1 cellular context compared by ENCODE assay signal in the genomic region with DNA sequence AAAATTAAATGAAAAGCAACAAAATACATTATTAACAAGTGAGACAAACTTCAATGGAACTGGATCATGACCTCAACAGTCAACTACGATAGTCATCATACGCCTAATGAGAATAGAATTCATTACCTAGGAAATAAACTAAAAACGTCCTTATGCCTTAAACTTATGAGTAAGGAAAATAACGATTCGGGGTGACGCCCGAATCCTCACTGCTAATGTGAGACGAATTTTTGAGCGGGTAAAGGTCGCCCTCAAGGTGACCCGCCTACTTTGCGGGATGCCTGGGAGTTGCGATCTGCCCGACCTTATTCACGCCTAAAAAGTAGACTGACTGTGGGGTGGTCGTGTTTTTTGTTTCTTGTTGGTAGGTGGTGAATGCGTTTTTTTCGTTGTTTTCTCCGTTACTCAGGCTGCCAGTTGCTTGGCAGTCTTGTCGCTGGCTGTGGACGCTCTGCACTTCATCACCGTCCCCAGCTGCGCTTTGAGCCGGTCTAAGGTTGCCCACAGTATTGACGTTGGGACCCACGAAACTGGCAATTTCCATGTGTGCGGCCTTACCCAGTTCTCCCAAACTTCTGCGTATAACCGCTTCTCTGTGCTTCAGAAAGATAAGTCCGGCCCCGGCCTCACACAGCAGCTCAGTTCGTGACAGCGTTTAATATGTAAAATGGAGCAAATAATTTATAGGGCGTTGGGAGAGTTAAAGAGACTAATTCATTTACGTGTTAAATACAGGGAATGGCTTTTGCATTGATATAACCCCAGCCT.
TF ChIP-seq lines count a peak whose summit lies in the region.

No MANE protein-coding gene starts in this region.

TF ChIP-seq in K562, 482 proteins besides CTCF, POLR2A, EP300 and RAD21 (continues in another document):
- TF ChIP-seq ZNF23 (CRISPR knock-in tag; IDR thresholded peaks at IDR 0.05) = no peak
- TF ChIP-seq ZKSCAN8 (CRISPR knock-in tag; IDR thresholded peaks at IDR 0.05) = no peak
- TF ChIP-seq ZC3H11A (IDR thresholded peaks at IDR 0.05; ENCODE audit: low read depth, low read length) = no peak; the same call in 1 of the 2 replicates
- TF ChIP-seq DDX20 (tag; IDR thresholded peaks at IDR 0.05; ENCODE audit: low read depth) = no peak
- TF ChIP-seq, protein P1, sequence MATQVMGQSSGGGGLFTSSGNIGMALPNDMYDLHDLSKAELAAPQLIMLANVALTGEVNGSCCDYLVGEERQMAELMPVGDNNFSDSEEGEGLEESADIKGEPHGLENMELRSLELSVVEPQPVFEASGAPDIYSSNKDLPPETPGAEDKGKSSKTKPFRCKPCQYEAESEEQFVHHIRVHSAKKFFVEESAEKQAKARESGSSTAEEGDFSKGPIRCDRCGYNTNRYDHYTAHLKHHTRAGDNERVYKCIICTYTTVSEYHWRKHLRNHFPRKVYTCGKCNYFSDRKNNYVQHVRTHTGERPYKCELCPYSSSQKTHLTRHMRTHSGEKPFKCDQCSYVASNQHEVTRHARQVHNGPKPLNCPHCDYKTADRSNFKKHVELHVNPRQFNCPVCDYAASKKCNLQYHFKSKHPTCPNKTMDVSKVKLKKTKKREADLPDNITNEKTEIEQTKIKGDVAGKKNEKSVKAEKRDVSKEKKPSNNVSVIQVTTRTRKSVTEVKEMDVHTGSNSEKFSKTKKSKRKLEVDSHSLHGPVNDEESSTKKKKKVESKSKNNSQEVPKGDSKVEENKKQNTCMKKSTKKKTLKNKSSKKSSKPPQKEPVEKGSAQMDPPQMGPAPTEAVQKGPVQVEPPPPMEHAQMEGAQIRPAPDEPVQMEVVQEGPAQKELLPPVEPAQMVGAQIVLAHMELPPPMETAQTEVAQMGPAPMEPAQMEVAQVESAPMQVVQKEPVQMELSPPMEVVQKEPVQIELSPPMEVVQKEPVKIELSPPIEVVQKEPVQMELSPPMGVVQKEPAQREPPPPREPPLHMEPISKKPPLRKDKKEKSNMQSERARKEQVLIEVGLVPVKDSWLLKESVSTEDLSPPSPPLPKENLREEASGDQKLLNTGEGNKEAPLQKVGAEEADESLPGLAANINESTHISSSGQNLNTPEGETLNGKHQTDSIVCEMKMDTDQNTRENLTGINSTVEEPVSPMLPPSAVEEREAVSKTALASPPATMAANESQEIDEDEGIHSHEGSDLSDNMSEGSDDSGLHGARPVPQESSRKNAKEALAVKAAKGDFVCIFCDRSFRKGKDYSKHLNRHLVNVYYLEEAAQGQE (CRISPR knock-in tag; IDR thresholded peaks at IDR 0.05; ENCODE audit: low read depth) = 0 out of 2 replicates have a peak, but pooled peaks have one; percentile 26
- TF ChIP-seq, protein P2, sequence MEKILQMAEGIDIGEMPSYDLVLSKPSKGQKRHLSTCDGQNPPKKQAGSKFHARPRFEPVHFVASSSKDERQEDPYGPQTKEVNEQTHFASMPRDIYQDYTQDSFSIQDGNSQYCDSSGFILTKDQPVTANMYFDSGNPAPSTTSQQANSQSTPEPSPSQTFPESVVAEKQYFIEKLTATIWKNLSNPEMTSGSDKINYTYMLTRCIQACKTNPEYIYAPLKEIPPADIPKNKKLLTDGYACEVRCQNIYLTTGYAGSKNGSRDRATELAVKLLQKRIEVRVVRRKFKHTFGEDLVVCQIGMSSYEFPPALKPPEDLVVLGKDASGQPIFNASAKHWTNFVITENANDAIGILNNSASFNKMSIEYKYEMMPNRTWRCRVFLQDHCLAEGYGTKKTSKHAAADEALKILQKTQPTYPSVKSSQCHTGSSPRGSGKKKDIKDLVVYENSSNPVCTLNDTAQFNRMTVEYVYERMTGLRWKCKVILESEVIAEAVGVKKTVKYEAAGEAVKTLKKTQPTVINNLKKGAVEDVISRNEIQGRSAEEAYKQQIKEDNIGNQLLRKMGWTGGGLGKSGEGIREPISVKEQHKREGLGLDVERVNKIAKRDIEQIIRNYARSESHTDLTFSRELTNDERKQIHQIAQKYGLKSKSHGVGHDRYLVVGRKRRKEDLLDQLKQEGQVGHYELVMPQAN (IDR thresholded peaks at IDR 0.05; ENCODE audit: borderline replicate concordance) = peak; percentile 76
- TF ChIP-seq FOXJ3 (CRISPR knock-in tag; IDR thresholded peaks at IDR 0.05) = peak; percentile 72
- TF ChIP-seq, protein P3, sequence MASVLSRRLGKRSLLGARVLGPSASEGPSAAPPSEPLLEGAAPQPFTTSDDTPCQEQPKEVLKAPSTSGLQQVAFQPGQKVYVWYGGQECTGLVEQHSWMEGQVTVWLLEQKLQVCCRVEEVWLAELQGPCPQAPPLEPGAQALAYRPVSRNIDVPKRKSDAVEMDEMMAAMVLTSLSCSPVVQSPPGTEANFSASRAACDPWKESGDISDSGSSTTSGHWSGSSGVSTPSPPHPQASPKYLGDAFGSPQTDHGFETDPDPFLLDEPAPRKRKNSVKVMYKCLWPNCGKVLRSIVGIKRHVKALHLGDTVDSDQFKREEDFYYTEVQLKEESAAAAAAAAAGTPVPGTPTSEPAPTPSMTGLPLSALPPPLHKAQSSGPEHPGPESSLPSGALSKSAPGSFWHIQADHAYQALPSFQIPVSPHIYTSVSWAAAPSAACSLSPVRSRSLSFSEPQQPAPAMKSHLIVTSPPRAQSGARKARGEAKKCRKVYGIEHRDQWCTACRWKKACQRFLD (CRISPR knock-in tag; IDR thresholded peaks at IDR 0.05) = peak; percentile 67; the same call in 1 of the 2 replicates
- TF ChIP-seq, protein P4, sequence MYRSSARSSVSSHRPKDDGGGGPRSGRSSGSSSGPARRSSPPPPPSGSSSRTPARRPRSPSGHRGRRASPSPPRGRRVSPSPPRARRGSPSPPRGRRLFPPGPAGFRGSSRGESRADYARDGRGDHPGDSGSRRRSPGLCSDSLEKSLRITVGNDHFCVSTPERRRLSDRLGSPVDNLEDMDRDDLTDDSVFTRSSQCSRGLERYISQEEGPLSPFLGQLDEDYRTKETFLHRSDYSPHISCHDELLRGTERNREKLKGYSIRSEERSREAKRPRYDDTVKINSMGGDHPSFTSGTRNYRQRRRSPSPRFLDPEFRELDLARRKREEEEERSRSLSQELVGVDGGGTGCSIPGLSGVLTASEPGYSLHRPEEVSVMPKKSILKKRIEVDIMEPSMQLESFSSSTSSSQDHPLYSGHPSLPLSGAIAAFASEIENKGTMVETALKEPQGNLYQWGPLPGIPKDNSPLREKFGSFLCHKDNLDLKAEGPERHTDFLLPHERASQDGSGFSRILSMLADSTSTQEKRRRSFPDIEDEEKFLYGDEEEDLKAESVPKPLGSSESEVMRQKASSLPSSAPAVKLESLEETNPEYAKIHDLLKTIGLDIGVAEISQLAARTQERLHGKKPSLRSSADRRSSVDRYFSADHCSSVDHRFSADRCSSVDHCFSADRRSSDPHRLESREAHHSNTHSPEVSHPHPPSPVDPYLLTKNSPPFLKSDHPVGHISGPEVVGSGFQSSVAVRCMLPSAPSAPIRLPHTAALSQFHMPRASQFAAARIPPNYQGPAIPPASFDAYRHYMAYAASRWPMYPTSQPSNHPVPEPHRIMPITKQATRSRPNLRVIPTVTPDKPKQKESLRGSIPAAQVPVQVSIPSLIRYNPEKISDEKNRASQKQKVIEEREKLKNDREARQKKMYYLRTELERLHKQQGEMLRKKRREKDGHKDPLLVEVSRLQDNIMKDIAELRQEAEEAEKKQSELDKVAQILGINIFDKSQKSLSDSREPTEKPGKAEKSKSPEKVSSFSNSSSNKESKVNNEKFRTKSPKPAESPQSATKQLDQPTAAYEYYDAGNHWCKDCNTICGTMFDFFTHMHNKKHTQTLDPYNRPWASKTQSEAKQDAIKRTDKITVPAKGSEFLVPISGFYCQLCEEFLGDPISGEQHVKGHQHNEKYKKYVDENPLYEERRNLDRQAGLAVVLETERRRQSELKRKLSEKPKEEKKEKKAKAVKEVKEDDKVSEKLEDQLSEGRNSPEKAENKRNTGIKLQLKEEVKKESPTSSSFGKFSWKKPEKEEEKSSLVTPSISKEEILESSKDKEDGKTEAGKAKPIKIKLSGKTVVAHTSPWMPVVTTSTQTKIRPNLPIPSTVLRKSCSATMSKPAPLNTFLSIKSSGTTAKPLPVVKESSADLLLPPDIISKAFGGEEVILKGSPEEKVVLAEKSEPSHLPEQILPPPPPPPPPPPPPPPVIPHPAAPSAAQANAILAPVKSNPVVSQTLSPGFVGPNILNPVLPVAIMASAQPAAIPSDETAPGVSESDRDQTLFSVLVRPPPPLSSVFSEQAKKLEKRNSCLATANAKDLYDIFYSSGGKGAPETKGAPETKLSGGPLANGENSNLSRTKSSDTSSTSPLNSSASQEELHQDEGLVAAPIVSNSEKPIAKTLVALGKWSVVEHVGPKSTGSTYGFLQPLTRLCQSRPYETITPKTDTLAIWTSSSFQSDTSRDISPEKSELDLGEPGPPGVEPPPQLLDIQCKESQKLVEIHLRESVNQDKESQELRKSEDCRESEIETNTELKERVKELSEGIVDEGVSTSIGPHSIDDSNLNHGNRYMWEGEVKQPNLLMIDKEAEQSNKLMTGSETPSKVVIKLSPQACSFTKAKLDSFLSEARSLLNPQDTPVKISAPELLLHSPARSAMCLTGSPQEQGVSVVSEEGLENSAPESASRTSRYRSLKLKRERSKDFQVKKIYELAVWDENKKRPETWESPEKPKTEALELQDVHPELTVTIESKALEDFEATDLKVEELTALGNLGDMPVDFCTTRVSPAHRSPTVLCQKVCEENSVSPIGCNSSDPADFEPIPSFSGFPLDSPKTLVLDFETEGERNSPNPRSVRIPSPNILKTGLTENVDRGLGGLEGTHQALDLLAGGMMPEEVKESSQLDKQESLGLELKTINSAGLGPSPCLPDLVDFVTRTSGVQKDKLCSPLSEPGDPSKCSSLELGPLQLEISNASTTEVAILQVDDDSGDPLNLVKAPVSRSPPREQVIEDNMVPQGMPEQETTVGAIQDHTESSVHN (IDR thresholded peaks at IDR 0.05; ENCODE audit: borderline replicate concordance in 1 of 2, low read depth in 1 of 2) = peak in 1 of 2 experiments; percentile 97; a peak in 2 of 4 replicates
- no peak for TF ChIP-seq NFYB (IDR thresholded peaks at IDR 0.05; ENCODE audit: extremely low read depth, insufficient read length)
- TF ChIP-seq XRCC4 (IDR thresholded peaks at IDR 0.05; ENCODE audit: extremely low read depth, insufficient read depth, insufficient read length) = no peak
- peak; percentile 98 for TF ChIP-seq ILF3 (IDR thresholded peaks at IDR 0.05; ENCODE audit: borderline replicate concordance)
- TF ChIP-seq TFAM (CRISPR knock-in tag; conservative IDR thresholded peaks at IDR 0.05) = no peak
- TF ChIP-seq, protein P5, sequence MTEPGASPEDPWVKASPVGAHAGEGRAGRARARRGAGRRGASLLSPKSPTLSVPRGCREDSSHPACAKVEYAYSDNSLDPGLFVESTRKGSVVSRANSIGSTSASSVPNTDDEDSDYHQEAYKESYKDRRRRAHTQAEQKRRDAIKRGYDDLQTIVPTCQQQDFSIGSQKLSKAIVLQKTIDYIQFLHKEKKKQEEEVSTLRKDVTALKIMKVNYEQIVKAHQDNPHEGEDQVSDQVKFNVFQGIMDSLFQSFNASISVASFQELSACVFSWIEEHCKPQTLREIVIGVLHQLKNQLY (CRISPR knock-in tag; conservative IDR thresholded peaks at IDR 0.05) = peak; percentile 87 to 97; a peak in 3 of 4 replicates
- TF ChIP-seq, protein P6, sequence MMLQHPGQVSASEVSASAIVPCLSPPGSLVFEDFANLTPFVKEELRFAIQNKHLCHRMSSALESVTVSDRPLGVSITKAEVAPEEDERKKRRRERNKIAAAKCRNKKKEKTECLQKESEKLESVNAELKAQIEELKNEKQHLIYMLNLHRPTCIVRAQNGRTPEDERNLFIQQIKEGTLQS (IDR thresholded peaks at IDR 0.05) = peak; percentile 41; the same call in 1 of the 2 replicates
- TF ChIP-seq, protein P6 (CRISPR knock-in tag; conservative IDR thresholded peaks at IDR 0.05) = peak; percentile 96
- 0 out of 4 replicates have a peak, but pooled peaks have one; percentile 4 to 60 for TF ChIP-seq FOXA3 (CRISPR knock-in tag; conservative IDR thresholded peaks at IDR 0.05 in 1 of 2, IDR thresholded peaks at IDR 0.05 in 1 of 2)
- TF ChIP-seq, protein P7, sequence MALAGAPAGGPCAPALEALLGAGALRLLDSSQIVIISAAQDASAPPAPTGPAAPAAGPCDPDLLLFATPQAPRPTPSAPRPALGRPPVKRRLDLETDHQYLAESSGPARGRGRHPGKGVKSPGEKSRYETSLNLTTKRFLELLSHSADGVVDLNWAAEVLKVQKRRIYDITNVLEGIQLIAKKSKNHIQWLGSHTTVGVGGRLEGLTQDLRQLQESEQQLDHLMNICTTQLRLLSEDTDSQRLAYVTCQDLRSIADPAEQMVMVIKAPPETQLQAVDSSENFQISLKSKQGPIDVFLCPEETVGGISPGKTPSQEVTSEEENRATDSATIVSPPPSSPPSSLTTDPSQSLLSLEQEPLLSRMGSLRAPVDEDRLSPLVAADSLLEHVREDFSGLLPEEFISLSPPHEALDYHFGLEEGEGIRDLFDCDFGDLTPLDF (CRISPR knock-in tag; IDR thresholded peaks at IDR 0.05) = peak; percentile 95
- TF ChIP-seq, protein P8, sequence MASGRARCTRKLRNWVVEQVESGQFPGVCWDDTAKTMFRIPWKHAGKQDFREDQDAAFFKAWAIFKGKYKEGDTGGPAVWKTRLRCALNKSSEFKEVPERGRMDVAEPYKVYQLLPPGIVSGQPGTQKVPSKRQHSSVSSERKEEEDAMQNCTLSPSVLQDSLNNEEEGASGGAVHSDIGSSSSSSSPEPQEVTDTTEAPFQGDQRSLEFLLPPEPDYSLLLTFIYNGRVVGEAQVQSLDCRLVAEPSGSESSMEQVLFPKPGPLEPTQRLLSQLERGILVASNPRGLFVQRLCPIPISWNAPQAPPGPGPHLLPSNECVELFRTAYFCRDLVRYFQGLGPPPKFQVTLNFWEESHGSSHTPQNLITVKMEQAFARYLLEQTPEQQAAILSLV (tag; IDR thresholded peaks at IDR 0.05) = peak; percentile 68; the same call in 1 of the 2 replicates
- no peak for TF ChIP-seq NR3C1 (CRISPR knock-in tag; IDR thresholded peaks at IDR 0.05)
- TF ChIP-seq DNMT1 (IDR thresholded peaks at IDR 0.05) = no peak
- TF ChIP-seq, protein P9, sequence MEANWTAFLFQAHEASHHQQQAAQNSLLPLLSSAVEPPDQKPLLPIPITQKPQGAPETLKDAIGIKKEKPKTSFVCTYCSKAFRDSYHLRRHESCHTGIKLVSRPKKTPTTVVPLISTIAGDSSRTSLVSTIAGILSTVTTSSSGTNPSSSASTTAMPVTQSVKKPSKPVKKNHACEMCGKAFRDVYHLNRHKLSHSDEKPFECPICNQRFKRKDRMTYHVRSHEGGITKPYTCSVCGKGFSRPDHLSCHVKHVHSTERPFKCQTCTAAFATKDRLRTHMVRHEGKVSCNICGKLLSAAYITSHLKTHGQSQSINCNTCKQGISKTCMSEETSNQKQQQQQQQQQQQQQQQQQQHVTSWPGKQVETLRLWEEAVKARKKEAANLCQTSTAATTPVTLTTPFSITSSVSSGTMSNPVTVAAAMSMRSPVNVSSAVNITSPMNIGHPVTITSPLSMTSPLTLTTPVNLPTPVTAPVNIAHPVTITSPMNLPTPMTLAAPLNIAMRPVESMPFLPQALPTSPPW (CRISPR knock-in tag; IDR thresholded peaks at IDR 0.05) = peak; percentile 47
- TF ChIP-seq NEUROD1 (IDR thresholded peaks at IDR 0.05; ENCODE audit: borderline replicate concordance, low read depth, low read length, partially characterized antibody) = peak; percentile 56
- TF ChIP-seq TAF9B (IDR thresholded peaks at IDR 0.05; ENCODE audit: partially characterized antibody) = peak; percentile 96
- TF ChIP-seq, protein P10, sequence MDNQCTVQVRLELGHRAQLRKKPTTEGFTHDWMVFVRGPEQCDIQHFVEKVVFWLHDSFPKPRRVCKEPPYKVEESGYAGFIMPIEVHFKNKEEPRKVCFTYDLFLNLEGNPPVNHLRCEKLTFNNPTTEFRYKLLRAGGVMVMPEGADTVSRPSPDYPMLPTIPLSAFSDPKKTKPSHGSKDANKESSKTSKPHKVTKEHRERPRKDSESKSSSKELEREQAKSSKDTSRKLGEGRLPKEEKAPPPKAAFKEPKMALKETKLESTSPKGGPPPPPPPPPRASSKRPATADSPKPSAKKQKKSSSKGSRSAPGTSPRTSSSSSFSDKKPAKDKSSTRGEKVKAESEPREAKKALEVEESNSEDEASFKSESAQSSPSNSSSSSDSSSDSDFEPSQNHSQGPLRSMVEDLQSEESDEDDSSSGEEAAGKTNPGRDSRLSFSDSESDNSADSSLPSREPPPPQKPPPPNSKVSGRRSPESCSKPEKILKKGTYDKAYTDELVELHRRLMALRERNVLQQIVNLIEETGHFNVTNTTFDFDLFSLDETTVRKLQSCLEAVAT (IDR thresholded peaks at IDR 0.05) = peak; percentile 90 to 93
